13 cellular contexts compared by ENCODE assay signal in genomic region chr22:19825904-19826618, GRCh38.
"Had no signal": no experiment of that assay in that cellular context is flagged by ENCODE, and none has a peak within 500 bp of the region (broad histone marks: within the 10 kb centered on the region; RNA-seq: fewer than 3 reads in every experiment).

No MANE protein-coding gene starts in this region.

- ATAC-seq: effector memory CD8-positive, alpha-beta T cell had no signal

- H3K27me3 ChIP-seq: tibial artery, vagina had no signal

- H3K9me3 ChIP-seq: tibial artery, vagina had no signal

- H3K9me3 Mint-ChIP-seq: effector memory CD8-positive, alpha-beta T cell had no signal

- H3K27ac ChIP-seq: tibial artery, vagina, VCaP had no signal

- H3K27ac Mint-ChIP-seq: activated naive CD8-positive, alpha-beta T cell; effector memory CD8-positive, alpha-beta T cell had no signal

- H3K4me3 ChIP-seq: skin epidermis, tibial artery, vagina had no signal

- H3K27me3 Mint-ChIP-seq: activated naive CD8-positive, alpha-beta T cell; effector memory CD8-positive, alpha-beta T cell had no signal

- H3K4me3 Mint-ChIP-seq: activated naive CD8-positive, alpha-beta T cell; effector memory CD8-positive, alpha-beta T cell had no signal

- H3K36me3 ChIP-seq: tibial artery, vagina had no signal

- DNase-seq: activated effector memory CD4-positive, alpha-beta T cell treated with Interleukin-2 at 50 U/mL for 16 hours; activated T-cell treated with anti-CD3 and anti-CD28 coated beads, Interleukin-2, amount 50 U/mL, for 1 hour; cortex of kidney; effector memory CD8-positive, alpha-beta T cell; erythroblast; hippocampal formation; stimulated activated CD4-positive, alpha-beta T cell treated with anti-CD3 and anti-CD28 coated beads, Interleukin-4, amount 100 ng/mL, for 4 hours; T-helper 9 cell had no signal

- H3K4me1 ChIP-seq: vagina had no signal
